Comparison of ENCODE assay signal across 17 cellular contexts in genomic region chr5:108696951-108697715, GRCh38. TPM values are rescaled to one million over a fixed set of nuclear protein-coding genes. Genes with fewer than 3 reads are reported as not detected.
DNase-seq lines count a peak whose midpoint lies in the region; ATAC-seq, FAIRE-seq and TF ChIP-seq lines count a peak whose summit lies in the region.
"Had no signal": no experiment of that assay in that cellular context is flagged by ENCODE, and none has a peak within 500 bp of the region (broad histone marks: within the 10 kb centered on the region; RNA-seq: fewer than 3 reads in every experiment).

No MANE protein-coding gene starts in this region.

- H3K36me3 ChIP-seq in GM23338 (ENCODE audit: insufficient read depth) = no peaks in the 10 kb centered on the region
- H3K36me3 ChIP-seq in K562 (ENCODE audit: control insufficient read depth, insufficient read depth, low read length) = no peaks in the 10 kb centered on the region
- no peaks in the 10 kb centered on the region for H3K36me3 ChIP-seq in endodermal cell (ENCODE audit: control insufficient read depth, insufficient read depth, low read length)
- H3K36me3 ChIP-seq: BLaER1 had no signal

- no peaks in the 10 kb centered on the region for H3K9me1 ChIP-seq in K562 (ENCODE audit: control insufficient read depth, insufficient read depth, low read length)

- POLR2A ChIA-PET in K562 (lab: Yijun Ruan, JAX) = interaction anchor here (0.8 to 1.4 kb wide), 3 partner anchors 11 to 607 kb away, joined by 3 read pairs; no protein-coding TSS in a partner anchor
- POLR2A ChIA-PET in activated CD8-positive, alpha-beta T cell treated with anti-CD3 and anti-CD28 coated beads, Interleukin-2, amount 10 ng/mL, durations not matched to agents 7 days and 5 days (lab: Charles Lee) = no interaction called here

- no TSS peak for BruUV-seq in K562 (replicated peaks; lab: Mats Ljungman, UMichigan)

- DNase-seq in NCI-H1105 treated with DMSO at 0.1 percent for 48 hours (lab: John Stamatoyannopoulos, UW) (peak; percentile 27), NCI-H1105 (lab: John Stamatoyannopoulos, UW) (no peak), GM23338 (ENCODE audit: low spot score) (peak; percentile 19), NCI-H69 (lab: John Stamatoyannopoulos, UW) (peak; percentile 86), K562 (ENCODE audit: extremely low read depth in 1 of 4, low spot score in 3 of 4) (no peak), foreskin keratinocyte (no peak), endodermal cell (no peak)
- no peak for DNase-seq in activated CD8-positive, alpha-beta T cell treated with anti-CD3 and anti-CD28 coated beads, Interleukin-2, amount 10 ng/mL, durations not matched to agents 7 days and 5 days
- DNase-seq: 8988T; AML-193; Calu3; CD4-positive, CD25-positive, alpha-beta regulatory T cell; DMS 273 treated with DMSO at 0.1 percent for 48 hours; IMR-90 had no signal

- H3K4me1 Mint-ChIP-seq in GM23338 (peaks cover 16% of the 10 kb centered on the region), endodermal cell (peaks cover 6% of the 10 kb centered on the region)
- H3K4me1 Mint-ChIP-seq in activated CD8-positive, alpha-beta T cell treated with anti-CD3 and anti-CD28 coated beads, Interleukin-2, amount 10 ng/mL, durations not matched to agents 7 days and 5 days (ENCODE audit: low read depth) = no peaks in the 10 kb centered on the region
- H3K4me1 Mint-ChIP-seq: CD4-positive, CD25-positive, alpha-beta regulatory T cell had no signal

- H3K9ac ChIP-seq in K562 (ENCODE audit: insufficient read depth in 1 of 2, low read depth in 2 of 2, low read length in 2 of 2) (no peak overlapping the region), endodermal cell (ENCODE audit: extremely low read depth, low read length, poor library complexity, severe bottlenecking) (no peak overlapping the region)
- H3K9ac ChIP-seq: BLaER1 had no signal

- no peak overlapping the region for H3K4me3 Mint-ChIP-seq in GM23338
- no peak overlapping the region for H3K4me3 Mint-ChIP-seq in endodermal cell
- no peak overlapping the region for H3K4me3 Mint-ChIP-seq in activated CD8-positive, alpha-beta T cell treated with anti-CD3 and anti-CD28 coated beads, Interleukin-2, amount 10 ng/mL, durations not matched to agents 7 days and 5 days
- H3K4me3 Mint-ChIP-seq: CD4-positive, CD25-positive, alpha-beta regulatory T cell had no signal

- TF ChIP-seq RAD21 in K562 (CRISPR knock-in tag; conservative IDR thresholded peaks at IDR 0.05 in 1 of 2, IDR thresholded peaks at IDR 0.05 in 1 of 2) = no peak

- no peak for TF ChIP-seq EP300 in K562 (IDR thresholded peaks at IDR 0.05; ENCODE audit: low read length)

- TF ChIP-seq CTCF in GM23338 (conservative IDR thresholded peaks at IDR 0.05; ENCODE audit: low read depth in 2 of 2) = no peak
- no peak for TF ChIP-seq CTCF in K562 (IDR thresholded peaks at IDR 0.05 in 2 of 3, conservative IDR thresholded peaks at IDR 0.05 in 1 of 3; ENCODE audit: insufficient read depth in 2 of 3, low read depth in 1 of 3, low read length in 3 of 3)
- no peak for TF ChIP-seq CTCF in foreskin keratinocyte (conservative IDR thresholded peaks at IDR 0.05)
- TF ChIP-seq CTCF in endodermal cell (conservative IDR thresholded peaks at IDR 0.05) = no peak

- no peaks in the 10 kb centered on the region for H3K27me3 ChIP-seq in GM23338 (ENCODE audit: insufficient read depth)
- H3K27me3 ChIP-seq in K562 (ENCODE audit: control insufficient read depth in 2 of 2, insufficient read depth in 2 of 2, low read length in 2 of 2) = no peaks in the 10 kb centered on the region
- H3K27me3 ChIP-seq in foreskin keratinocyte = no peaks in the 10 kb centered on the region
- H3K27me3 ChIP-seq in endodermal cell (ENCODE audit: control insufficient read depth, insufficient read depth, low read length, poor library complexity, severe bottlenecking) = no peaks in the 10 kb centered on the region
- H3K27me3 ChIP-seq: BLaER1 had no signal

- H3K27ac Mint-ChIP-seq in GM23338 (no peak overlapping the region), endodermal cell (no peak overlapping the region)
- no peak overlapping the region for H3K27ac Mint-ChIP-seq in activated CD8-positive, alpha-beta T cell treated with anti-CD3 and anti-CD28 coated beads, Interleukin-2, amount 10 ng/mL, durations not matched to agents 7 days and 5 days

- ATAC-seq in GM23338 (peak; percentile 42), K562 (no peak), foreskin keratinocyte (no peak)
- no peak for ATAC-seq in activated CD8-positive, alpha-beta T cell treated with anti-CD3 and anti-CD28 coated beads, Interleukin-2, amount 10 ng/mL, durations not matched to agents 7 days and 5 days
- ATAC-seq: HCT116 had no signal

- intact Hi-C loops in K562 (cut with micrococcal nuclease) = no loop called here

- no peak for TF ChIP-seq POLR2A in K562 (conservative IDR thresholded peaks at IDR 0.05)

- H4K20me1 ChIP-seq in GM23338 (replicated peaks; ENCODE audit: insufficient read depth) = no peaks in the 10 kb centered on the region
- no peaks in the 10 kb centered on the region for H4K20me1 ChIP-seq in K562 (replicated peaks; ENCODE audit: control insufficient read depth, insufficient read depth, low read length)
- H4K20me1 ChIP-seq: BLaER1 had no signal

- 0 out of 2 replicates have a peak, but pooled peaks cover 5% of the 10 kb centered on the region for H3K9me2 ChIP-seq in GM23338 (ENCODE audit: insufficient read depth)

- H3K9me3 Mint-ChIP-seq in GM23338 = no peaks in the 10 kb centered on the region
- H3K9me3 Mint-ChIP-seq in endodermal cell = no peaks in the 10 kb centered on the region
- no peaks in the 10 kb centered on the region for H3K9me3 Mint-ChIP-seq in activated CD8-positive, alpha-beta T cell treated with anti-CD3 and anti-CD28 coated beads, Interleukin-2, amount 10 ng/mL, durations not matched to agents 7 days and 5 days (ENCODE audit: insufficient read depth)

- H3K4me1 ChIP-seq in GM23338 (ENCODE audit: insufficient read depth) (peaks cover 13% of the 10 kb centered on the region), K562 (replicated peaks in 1 of 2; ENCODE audit: control insufficient read depth in 2 of 2, insufficient read depth in 2 of 2, low read length in 2 of 2) (no peaks in the 10 kb centered on the region), foreskin keratinocyte (peaks cover 3% of the 10 kb centered on the region), endodermal cell (ENCODE audit: control insufficient read depth, insufficient read depth, low read length) (no peaks in the 10 kb centered on the region)

- no peaks in the 10 kb centered on the region for H3F3A ChIP-seq in GM23338 (replicated peaks; ENCODE audit: low read depth)

- H3K36me3 Mint-ChIP-seq in GM23338 (ENCODE audit: low read depth) = no peaks in the 10 kb centered on the region
- no peaks in the 10 kb centered on the region for H3K36me3 Mint-ChIP-seq in endodermal cell (ENCODE audit: low read depth)
- no peaks in the 10 kb centered on the region for H3K36me3 Mint-ChIP-seq in activated CD8-positive, alpha-beta T cell treated with anti-CD3 and anti-CD28 coated beads, Interleukin-2, amount 10 ng/mL, durations not matched to agents 7 days and 5 days (ENCODE audit: low read depth)
- H3K36me3 Mint-ChIP-seq: CD4-positive, CD25-positive, alpha-beta regulatory T cell had no signal

- H3K9me3 ChIP-seq in K562 (replicated peaks; ENCODE audit: control insufficient read depth, insufficient read depth, low read depth, low read length) (no peaks in the 10 kb centered on the region), endodermal cell (ENCODE audit: control insufficient read depth, low read length) (no peaks in the 10 kb centered on the region)
- H3K9me3 ChIP-seq: BLaER1 had no signal

- H2AFZ ChIP-seq in GM23338 = peak overlapping the region; percentile 88
- H2AFZ ChIP-seq in K562 (ENCODE audit: low read depth, low read length) = no peak overlapping the region

- no peak for FAIRE-seq in K562 (lab: Jason Lieb, UNC)
- FAIRE-seq: GM18507 had no signal

- H3K27ac ChIP-seq in GM23338 (ENCODE audit: low read depth) (no peak overlapping the region), K562 (ENCODE audit: extremely low read depth, low read depth, low read length) (no peak overlapping the region), foreskin keratinocyte (no peak overlapping the region), endodermal cell (ENCODE audit: low read depth, low read length) (no peak overlapping the region)
- H3K27ac ChIP-seq: BLaER1 had no signal

- CTCF ChIA-PET in K562 (lab: Yijun Ruan, JAX; ENCODE audit: low intra/inter-chr PET ratio) = no interaction called here
- CTCF ChIA-PET in activated CD8-positive, alpha-beta T cell treated with anti-CD3 and anti-CD28 coated beads, Interleukin-2, amount 10 ng/mL, durations not matched to agents 7 days and 5 days (lab: Charles Lee) = no interaction called here

- H3K4me2 ChIP-seq in GM23338 (peak overlapping the region; percentile 69), K562 (ENCODE audit: insufficient read depth, low read length) (no peak overlapping the region)
- H3K4me2 ChIP-seq: BLaER1 had no signal

- H3K4me3 ChIP-seq in GM23338 = no peak overlapping the region
- H3K4me3 ChIP-seq in K562 = no peak overlapping the region
- no peak overlapping the region for H3K4me3 ChIP-seq in endodermal cell (ENCODE audit: low read length)
- H3K4me3 ChIP-seq: BLaER1 had no signal

- H3K79me2 ChIP-seq in GM23338 (replicated peaks; ENCODE audit: insufficient read depth) (no peaks in the 10 kb centered on the region), K562 (ENCODE audit: control insufficient read depth, insufficient read depth, low read length) (no peaks in the 10 kb centered on the region)

- in situ Hi-C loops in K562 (cut with MboI) = no loop called here

- no peaks in the 10 kb centered on the region for H3K27me3 Mint-ChIP-seq in GM23338 (ENCODE audit: insufficient read depth, low read depth, poor library complexity)
- H3K27me3 Mint-ChIP-seq in endodermal cell (ENCODE audit: insufficient read depth) = no peaks in the 10 kb centered on the region
- peaks cover 6% of the 10 kb centered on the region for H3K27me3 Mint-ChIP-seq in activated CD8-positive, alpha-beta T cell treated with anti-CD3 and anti-CD28 coated beads, Interleukin-2, amount 10 ng/mL, durations not matched to agents 7 days and 5 days (ENCODE audit: low read depth)

- 5% methylated on average over 2 of the region's 2 CpGs for WGBS in K562 (ENCODE audit: insufficient coverage, low coverage, missing lambda C conversion rate)
- 63 to 69% methylated on average over 2 of the region's 2 CpGs for WGBS in endodermal cell (ENCODE audit: insufficient coverage in 1 of 2, insufficient read length in 1 of 2), 2 experiments

RNA-seq across cellular contexts. Expression of gene FER, which starts 50.6 kb away (rescaled TPM):
- 14.2 and 17.4 TPM in 2 replicates for total RNA-seq in GM23338 (2014; rRNA removed; shearing (Covaris generic))
- polyA plus RNA-seq in GM23338 (2016; fragmentation: Nextera tagmentation; extraction: Ambion mirVana) (23.5 and 34.8 TPM in 2 replicates), K562 (2011; rRNA removed) (6.4 and 8.5 TPM in 2 replicates), K562 (2014; fragmentation: Illumina TruSeq; extraction: Trizol) (6.9 and 8.9 TPM in 2 replicates), K562 (2014; fragmentation: Nextera tagmentation; extraction: Ambion mirVana) (10 to 100 TPM in 1 of 2 experiments, 1 to 10 TPM in 1; 8.8 to 10.3 TPM), K562 (2014; rRNA removed) (7.4 and 10.5 TPM in 2 replicates), foreskin keratinocyte (4.1 and 4.3 TPM in 2 replicates)
- total RNA-seq in K562 (2011; cell fraction: chromatin; rRNA removed; ENCODE audit: low replicate concordance) = 11.5 and 57.2 TPM in 2 replicates
- 3.0 and 4.7 TPM in 2 replicates for total RNA-seq in K562 (2011; cell fraction: nucleolus; rRNA removed)
- 9.2 and 12.5 TPM in 2 replicates for total RNA-seq in K562 (2011; cell fraction: nucleoplasm; rRNA removed)
- total RNA-seq in K562 (2014; rRNA removed) (6.7 and 9.7 TPM in 2 replicates), K562 (2014; rRNA removed; fragmentation: Illumina TruSeq; extraction: Trizol) (18.2 and 22.5 TPM in 2 replicates), K562 (2015; rRNA removed; fragmentation: Illumina TruSeq; extraction: Trizol) (13.8 and 16.8 TPM in 2 replicates), K562 (2021) (14.3 and 16.7 TPM in 2 replicates), foreskin keratinocyte (27.6 and 27.9 TPM in 2 replicates), endodermal cell (10 to 100 TPM; 24.5 to 26.8 TPM)
- 0.64 and 1.4 TPM in 2 replicates for polyA plus RNA-seq in K562 (2011; cell fraction: cytosol; rRNA removed)
- 3.3 and 5.0 TPM in 2 replicates for polyA plus RNA-seq in K562 (2011; cell fraction: nucleus; rRNA removed)
- 7.3 and 8.2 TPM in 2 replicates for polyA plus RNA-seq in K562 (2012)
- polyA minus RNA-seq in K562 (2011; rRNA and poly(A)+ RNA removed) = 36.9 and 51.5 TPM in 2 replicates
- 4.3 and 6.3 TPM in 2 replicates for polyA minus RNA-seq in K562 (2011; cell fraction: cytosol; rRNA and poly(A)+ RNA removed)
- polyA minus RNA-seq in K562 (2011; cell fraction: nucleus; rRNA and poly(A)+ RNA removed) = 12.7 and 35.9 TPM in 2 replicates
- polyA plus RNA-seq in endodermal cell (2013, experiment 1 of 2) = 10.2 TPM
- 10.9 TPM for polyA plus RNA-seq in endodermal cell (2013, experiment 2 of 2)
- 1 to 10 TPM; 5.9 to 8.0 TPM for total RNA-seq in activated CD8-positive, alpha-beta T cell treated with anti-CD3 and anti-CD28 coated beads, Interleukin-2, amount 10 ng/mL, durations not matched to agents 7 days and 5 days

Comparison
In these comparisons a context has a peak if more than half of its experiments do, and no peak if none do; other contexts are left out.
1. DNase-seq: peak in NCI-H1105 treated with DMSO at 0.1 percent for 48 hours (single experiment), GM23338 (single experiment) and NCI-H69 (single experiment); none in NCI-H1105 (single experiment), K562 (0 of 4), foreskin keratinocyte (0 of 2), endodermal cell (single experiment) and activated CD8-positive, alpha-beta T cell treated with anti-CD3 and anti-CD28 coated beads, Interleukin-2, amount 10 ng/mL, durations not matched to agents 7 days and 5 days (single experiment).